Comparison of ENCODE assay signal across 20 cellular contexts in genomic region chr14:50012644-50013043, GRCh38.
DNase-seq lines count a peak whose midpoint lies in the region; ATAC-seq, FAIRE-seq and TF ChIP-seq lines count a peak whose summit lies in the region.
"Had no signal": no experiment of that assay in that cellular context is flagged by ENCODE, and none has a peak within 500 bp of the region (broad histone marks: within the 10 kb centered on the region; RNA-seq: fewer than 3 reads in every experiment).

No MANE protein-coding gene starts in this region.

- peaks cover 3% of the 10 kb centered on the region for H3K27me3 Mint-ChIP-seq in dendritic cell treated with granulocyte-macrophage colony-stimulating factor and Interleukin-4, amounts not matched to agents 40 ng/mL and 50 ng/mL, for 4 days
- no peaks in the 10 kb centered on the region for H3K27me3 Mint-ChIP-seq in naive thymus-derived CD8-positive, alpha-beta T cell
- H3K27me3 Mint-ChIP-seq in CD4-positive, alpha-beta memory T cell = no peaks in the 10 kb centered on the region
- H3K27me3 Mint-ChIP-seq: activated naive CD8-positive, alpha-beta T cell treated with anti-CD3 and anti-CD28 coated beads, Interleukin-2, amount 10 ng/mL, durations not matched to agents 7 days and 5 days; central memory CD8-positive, alpha-beta T cell had no signal

- H3K27me3 ChIP-seq in BJ (ENCODE audit: control insufficient read depth, insufficient read depth, low read length) (no peaks in the 10 kb centered on the region), stomach (no peaks in the 10 kb centered on the region)
- H3K27me3 ChIP-seq in CD4-positive, alpha-beta memory T cell (ENCODE audit: insufficient read depth, low read length) = no peaks in the 10 kb centered on the region
- H3K27me3 ChIP-seq: pancreas, SJSA1, uterus had no signal

- TF ChIP-seq POLR2A in stomach (IDR thresholded peaks at IDR 0.05) = no peak

- peaks cover 10% of the 10 kb centered on the region for H3K9me3 Mint-ChIP-seq in dendritic cell treated with granulocyte-macrophage colony-stimulating factor and Interleukin-4, amounts not matched to agents 40 ng/mL and 50 ng/mL, for 4 days
- no peaks in the 10 kb centered on the region for H3K9me3 Mint-ChIP-seq in naive thymus-derived CD8-positive, alpha-beta T cell
- no peaks in the 10 kb centered on the region for H3K9me3 Mint-ChIP-seq in CD4-positive, alpha-beta memory T cell
- H3K9me3 Mint-ChIP-seq: central memory CD8-positive, alpha-beta T cell had no signal

- no peaks in the 10 kb centered on the region for H3K4me1 ChIP-seq in CD4-positive, alpha-beta memory T cell (ENCODE audit: insufficient read depth, low read length)
- H3K4me1 ChIP-seq in kidney (ENCODE audit: control insufficient read depth in 1 of 2, insufficient read depth in 1 of 2, low read depth in 1 of 2, low read length in 2 of 2) (no peaks in the 10 kb centered on the region), stomach (peaks cover under 1 to 3% (median 2%) of the 10 kb centered on the region in 4 donors)
- H3K4me1 ChIP-seq: pancreas, SJSA1 had no signal

- POLR2A ChIA-PET in BJ (lab: Charles Lee) = interaction anchor here (0.7 kb wide), 1 partner anchor 120 kb away, joined by 4 read pairs; no protein-coding TSS in a partner anchor
- POLR2A ChIA-PET in naive thymus-derived CD8-positive, alpha-beta T cell (lab: Charles Lee) = interaction anchor here (0.5 kb wide), 1 partner anchor 634 kb away, joined by 4 read pairs; no protein-coding TSS in a partner anchor
- POLR2A ChIA-PET in CD4-positive, alpha-beta memory T cell (lab: Charles Lee; ENCODE audit: partially characterized antibody) = interaction anchor here (0.8 to 1.7 kb wide), 4 partner anchors 10 to 40 kb away, joined by 3 to 6 read pairs (median 4); no protein-coding TSS in a partner anchor

- no peaks in the 10 kb centered on the region for H3K9me3 ChIP-seq in CD4-positive, alpha-beta memory T cell (ENCODE audit: control insufficient read depth in 1 of 2, low read length in 2 of 2)
- H3K9me3 ChIP-seq in kidney (ENCODE audit: control insufficient read depth in 1 of 2, low read length in 2 of 2) (no peaks in the 10 kb centered on the region), stomach (no peaks in the 10 kb centered on the region)
- H3K9me3 ChIP-seq: pancreas, SJSA1, uterus had no signal

- DNase-seq in BJ (ENCODE audit: low read depth) (no peak), M059J (ENCODE audit: low read depth) (peak; percentile 42), kidney (no peak), stomach (no peak)
- no peak for DNase-seq in naive thymus-derived CD8-positive, alpha-beta T cell
- no peak for DNase-seq in CD4-positive, alpha-beta memory T cell
- DNase-seq: activated CD4-positive, alpha-beta T cell treated with anti-CD3 and anti-CD28 coated beads for 48 hours; activated naive CD8-positive, alpha-beta T cell treated with anti-CD3 and anti-CD28 coated beads, Interleukin-2, amount 10 ng/mL, durations not matched to agents 7 days and 5 days; activated T-cell treated with anti-CD3 and anti-CD28 coated beads, Interleukin-2, amount 50 U/mL, for 1 hour; AML-193; NCI-H1417; NCI-H2227 treated with DMSO at 0.1 percent for 48 hours; pancreas; stimulated activated naive CD4-positive, alpha-beta T cell treated with Interleukin-2 at 50 U/mL for 16 hours; uterus had no signal

- H3K36me3 ChIP-seq in BJ (ENCODE audit: control insufficient read depth, insufficient read depth, low read length) (no peaks in the 10 kb centered on the region), kidney (ENCODE audit: control insufficient read depth in 1 of 2, insufficient read depth in 2 of 2, low read length in 2 of 2) (no peaks in the 10 kb centered on the region), stomach (no peaks in the 10 kb centered on the region)
- no peaks in the 10 kb centered on the region for H3K36me3 ChIP-seq in CD4-positive, alpha-beta memory T cell (ENCODE audit: insufficient read depth, low read length)
- H3K36me3 ChIP-seq: pancreas, SJSA1, uterus had no signal

- no peaks in the 10 kb centered on the region for H3K36me3 Mint-ChIP-seq in dendritic cell treated with granulocyte-macrophage colony-stimulating factor and Interleukin-4, amounts not matched to agents 40 ng/mL and 50 ng/mL, for 4 days (ENCODE audit: low read depth)
- H3K36me3 Mint-ChIP-seq in naive thymus-derived CD8-positive, alpha-beta T cell = peaks cover 0 to 18% (median 5%) of the 10 kb centered on the region in 3 donors
- peaks cover 4 to 13% of the 10 kb centered on the region in 2 donors for H3K36me3 Mint-ChIP-seq in CD4-positive, alpha-beta memory T cell

- no peak overlapping the region for H3K4me3 Mint-ChIP-seq in dendritic cell treated with granulocyte-macrophage colony-stimulating factor and Interleukin-4, amounts not matched to agents 40 ng/mL and 50 ng/mL, for 4 days
- H3K4me3 Mint-ChIP-seq in naive thymus-derived CD8-positive, alpha-beta T cell = no peak overlapping the region
- H3K4me3 Mint-ChIP-seq in CD4-positive, alpha-beta memory T cell = no peak overlapping the region
- H3K4me3 Mint-ChIP-seq: activated naive CD8-positive, alpha-beta T cell treated with anti-CD3 and anti-CD28 coated beads, Interleukin-2, amount 10 ng/mL, durations not matched to agents 7 days and 5 days; central memory CD8-positive, alpha-beta T cell had no signal

- intact Hi-C loops in dendritic cell treated with granulocyte-macrophage colony-stimulating factor and Interleukin-4, amounts not matched to agents 40 ng/mL and 50 ng/mL, for 4 days (cut with micrococcal nuclease) = no loop called here
- intact Hi-C loops in CD4-positive, alpha-beta memory T cell (cut with micrococcal nuclease) = no loop called here
- intact Hi-C loops in kidney (cut with DNase I) (no loop called here), stomach (cut with DNase I; ENCODE audit: low total_unique reads) (no loop called here)

- no peak for TF ChIP-seq EP300 in stomach (IDR thresholded peaks at IDR 0.05)

- H3K9ac ChIP-seq in kidney (ENCODE audit: low read length in 2 of 2) = no peak overlapping the region
- H3K9ac ChIP-seq: KMS-11 had no signal

- H3K27ac ChIP-seq in CD4-positive, alpha-beta memory T cell (ENCODE audit: low read depth, low read length) = no peak overlapping the region
- H3K27ac ChIP-seq in kidney (ENCODE audit: low read depth in 2 of 2, low read length in 2 of 2) (no peak overlapping the region), stomach (no peak overlapping the region)
- H3K27ac ChIP-seq: KMS-11, SJSA1, uterus had no signal

- H3K4me3 ChIP-seq in BJ (ENCODE audit: low read depth, low read length) (no peak overlapping the region), kidney (ENCODE audit: low read length in 2 of 2) (no peak overlapping the region), stomach (no peak overlapping the region)
- no peak overlapping the region for H3K4me3 ChIP-seq in CD4-positive, alpha-beta memory T cell (ENCODE audit: low read length in 2 of 2)
- H3K4me3 ChIP-seq: pancreas, SJSA1, uterus had no signal

- peaks cover 44% of the 10 kb centered on the region for H3K4me1 Mint-ChIP-seq in dendritic cell treated with granulocyte-macrophage colony-stimulating factor and Interleukin-4, amounts not matched to agents 40 ng/mL and 50 ng/mL, for 4 days (ENCODE audit: low read depth)
- peaks cover 15 to 38% (median 25%) of the 10 kb centered on the region in 4 donors for H3K4me1 Mint-ChIP-seq in naive thymus-derived CD8-positive, alpha-beta T cell
- H3K4me1 Mint-ChIP-seq in CD4-positive, alpha-beta memory T cell = peaks cover 6 to 18% (median 11%) of the 10 kb centered on the region in 4 donors

- TF ChIP-seq CTCF in BJ (IDR thresholded peaks at IDR 0.05; ENCODE audit: insufficient read depth, low read depth, low read length) (0 out of 2 replicates have a peak, but pooled peaks have one; percentile 10), kidney (IDR thresholded peaks at IDR 0.05; ENCODE audit: borderline replicate concordance, extremely low read depth, insufficient read depth) (no peak), stomach (IDR thresholded peaks at IDR 0.05) (no peak)

- FAIRE-seq in kidney (lab: Jason Lieb, UNC) = no peak
- FAIRE-seq: pancreas had no signal

- ATAC-seq in naive thymus-derived CD8-positive, alpha-beta T cell = no peak
- ATAC-seq in GM21529 (IDR thresholded peaks at IDR 0.05; ENCODE audit: unreplicated experiment) = no peak

- peak overlapping the region; percentile 27 for H3K27ac Mint-ChIP-seq in dendritic cell treated with granulocyte-macrophage colony-stimulating factor and Interleukin-4, amounts not matched to agents 40 ng/mL and 50 ng/mL, for 4 days
- peak overlapping the region in 6 of 10 donors; percentile 12 to 87 (median 56) for H3K27ac Mint-ChIP-seq in naive thymus-derived CD8-positive, alpha-beta T cell
- peak overlapping the region in 2 of 7 donors; percentile 19 to 66 for H3K27ac Mint-ChIP-seq in CD4-positive, alpha-beta memory T cell
- H3K27ac Mint-ChIP-seq: activated naive CD8-positive, alpha-beta T cell treated with anti-CD3 and anti-CD28 coated beads, Interleukin-2, amount 10 ng/mL, durations not matched to agents 7 days and 5 days had no signal

- CTCF ChIA-PET in BJ (lab: Yijun Ruan, JAX) = interaction anchor here (1.1 to 1.6 kb wide), 5 partner anchors 10 to 150 kb away, joined by 3 to 4 read pairs (median 3); no protein-coding TSS in a partner anchor
- CTCF ChIA-PET in CD4-positive, alpha-beta memory T cell (lab: Charles Lee; ENCODE audit: partially characterized antibody) = interaction anchor here (0.9 to 1.4 kb wide), 3 partner anchors 26 to 152 kb away, joined by 4 to 5 read pairs (median 4); no protein-coding TSS in a partner anchor
